8 cellular contexts compared by ENCODE assay signal in the genomic region with DNA sequence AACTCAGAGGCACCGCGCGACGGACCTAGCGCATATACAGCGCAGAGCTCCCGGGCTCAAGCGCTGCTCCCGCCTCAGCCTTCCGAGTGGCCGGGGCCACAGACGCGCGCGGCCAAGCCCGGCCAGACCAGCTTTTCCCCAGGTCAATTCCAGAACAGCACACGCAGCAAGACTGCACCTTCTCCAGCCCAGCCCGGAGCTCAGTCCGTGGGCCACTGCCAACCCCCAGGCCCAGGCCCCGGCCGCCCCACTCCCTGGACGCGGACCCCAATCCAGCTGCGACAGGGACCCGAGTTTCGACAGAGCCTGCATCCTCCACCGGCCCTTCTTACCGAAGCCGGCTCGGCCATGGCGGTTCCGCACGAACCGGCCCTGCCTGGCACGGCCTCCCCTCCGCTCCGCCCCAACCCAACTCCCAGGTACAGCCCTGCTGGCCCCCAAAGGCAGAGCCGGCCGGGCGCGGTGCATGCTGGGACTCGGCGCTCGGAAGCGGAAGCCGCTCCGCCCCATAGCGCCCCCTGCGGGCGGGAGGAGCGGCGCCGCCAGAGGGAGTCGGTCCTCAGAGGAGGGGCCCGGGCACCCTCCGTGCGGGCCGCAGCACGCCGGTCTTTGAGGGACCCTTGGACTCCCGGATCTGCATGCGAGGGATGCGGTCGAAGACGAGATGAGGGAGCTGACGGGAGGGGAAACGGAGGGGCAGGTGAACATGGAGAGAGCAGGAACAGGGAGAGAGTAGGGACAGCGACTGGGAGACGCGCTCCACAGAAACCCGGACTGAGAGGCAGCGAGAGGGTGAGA.
DNase-seq lines count a peak whose midpoint lies in the region; ATAC-seq lines count a peak whose summit lies in the region.

A gene with protein sequence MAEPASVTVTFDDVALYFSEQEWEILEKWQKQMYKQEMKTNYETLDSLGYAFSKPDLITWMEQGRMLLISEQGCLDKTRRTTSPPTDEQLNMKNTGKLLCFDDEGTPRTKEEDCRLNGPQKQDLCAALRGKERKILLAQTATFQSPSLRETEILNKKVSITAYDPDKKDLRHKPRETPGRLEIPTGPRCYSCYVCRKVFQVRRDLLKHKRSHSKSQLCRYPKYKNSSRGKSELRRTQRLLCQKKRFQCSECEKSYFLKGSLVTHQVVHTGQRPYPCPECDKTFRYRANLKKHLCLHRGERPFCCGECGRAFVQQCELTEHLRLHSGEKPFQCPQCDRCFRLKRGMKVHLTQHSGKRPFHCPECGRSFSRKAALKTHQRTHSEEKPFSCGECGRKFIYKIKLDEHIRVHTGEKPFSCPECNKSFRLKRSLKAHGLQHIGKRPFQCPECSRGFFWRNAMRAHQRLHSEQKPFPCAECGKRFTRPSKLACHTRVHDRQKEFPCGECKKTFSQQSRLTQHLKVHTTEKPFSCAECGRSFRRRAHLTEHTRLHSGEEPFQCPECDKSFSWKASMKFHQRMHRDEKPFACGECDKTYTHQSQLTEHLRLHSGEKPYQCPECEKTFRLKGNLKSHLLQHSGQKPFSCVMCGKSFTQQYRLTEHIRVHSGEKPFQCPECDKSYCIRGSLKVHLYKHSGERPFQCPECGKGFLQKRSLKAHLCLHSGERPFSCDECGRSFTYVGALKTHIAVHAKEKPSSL (minus strand): TSS at position 461 of the 798 bp plus-strand sequence. CDS start 111 bp downstream, at position 350.

- DNase-seq in AML-193 (lab: John Stamatoyannopoulos, UW) (peak; percentile 66 to 69), NCI-H345 (lab: John Stamatoyannopoulos, UW) (peak; percentile 94), cerebellar nuclear complex (lab: John Stamatoyannopoulos, UW) (peak; percentile 12 to 54), kidney tubule cell (ENCODE audit: low spot score) (peak; percentile 95)
- DNase-seq in activated CD4-positive, CD25-positive, alpha-beta regulatory T cell treated with anti-CD3 and anti-CD28 coated beads, Interleukin-2, amount 50 U/mL, for 72 hours = peak; percentile 98
- DNase-seq in stimulated activated CD4-positive, alpha-beta T cell treated with anti-CD3 and anti-CD28 coated beads, Interleukin-1b, Interleukin-23, amount 100 ng/mL, for 24 hours (ENCODE audit: low read depth in 4 of 4, low spot score in 1 of 4) = peak; percentile 88 to 92 (median 90)

- peak; percentile 82 for ATAC-seq in GM19035 (IDR thresholded peaks at IDR 0.05; ENCODE audit: unreplicated experiment)
- peak; percentile 84 for ATAC-seq in HG03342 (IDR thresholded peaks at IDR 0.05; ENCODE audit: unreplicated experiment)

Comparison
In these comparisons a context has a peak if more than half of its experiments do, and no peak if none do; other contexts are left out.
1. Peak in every context shown above with its lines: DNase-seq and ATAC-seq.
2. DNase-seq: peak in every context shown above with its lines; median percentile 98 in activated CD4-positive, CD25-positive, alpha-beta regulatory T cell treated with anti-CD3 and anti-CD28 coated beads, Interleukin-2, amount 50 U/mL, for 72 hours; 95 in kidney tubule cell; 94 in NCI-H345; 90 in stimulated activated CD4-positive, alpha-beta T cell treated with anti-CD3 and anti-CD28 coated beads, Interleukin-1b, Interleukin-23, amount 100 ng/mL, for 24 hours; 68 in AML-193; 33 in cerebellar nuclear complex.